Comparison of ENCODE assay signal across 18 cellular contexts in genomic region chr3:127566801-127567200, GRCh38. TPM values are rescaled to one million over a fixed set of nuclear protein-coding genes. Genes with fewer than 3 reads are reported as not detected.
DNase-seq lines count a peak whose midpoint lies in the region; ATAC-seq and TF ChIP-seq lines count a peak whose summit lies in the region.
"Had no signal": no experiment of that assay in that cellular context is flagged by ENCODE, and none has a peak within 500 bp of the region (broad histone marks: within the 10 kb centered on the region; RNA-seq: fewer than 3 reads in every experiment).

No MANE protein-coding gene starts in this region.

- H3K79me2 ChIP-seq in osteoblast (ENCODE audit: insufficient read depth, low read length) = no peaks in the 10 kb centered on the region

- no peaks in the 10 kb centered on the region for H4K20me1 ChIP-seq in osteoblast (ENCODE audit: insufficient read depth, low read length)

- H3K27ac Mint-ChIP-seq in CD4-positive, alpha-beta memory T cell = no peak overlapping the region
- H3K27ac Mint-ChIP-seq in activated naive CD8-positive, alpha-beta T cell treated with anti-CD3 and anti-CD28 coated beads, Interleukin-2, amount 50 U/mL, for 24 hours = no peak overlapping the region
- H3K27ac Mint-ChIP-seq: activated naive CD4-positive, alpha-beta T cell treated with anti-CD3 and anti-CD28 coated beads, Interleukin-2, amount 50 U/mL, for 72 hours; activated T-helper 1 cell treated with anti-CD3 and anti-CD28 coated beads, Interleukin-12 subunit alpha, Interleukin-12 subunit beta, Interleukin-2, Interleukin-4 antibody, amounts not matched to agents 30 ng/mL and 10 ng/mL and 1 ng/mL, durations not matched to agents 14 hours and 24 hours and 36 hours; memory B cell; stimulated activated naive B cell treated with anti-CD40 and anti-IgM and Interleukin-4, amounts not matched to agents 10 μg/mL and 1 μg/mL and 100 μg/mL, for 72 hours had no signal

- peaks cover 11% of the 10 kb centered on the region for H3K36me3 ChIP-seq in osteoblast (ENCODE audit: insufficient read depth, low read length)
- H3K36me3 ChIP-seq in CD4-positive, alpha-beta memory T cell (ENCODE audit: insufficient read depth, low read length) = no peaks in the 10 kb centered on the region

- peaks cover 0 to 4% (median 0%) of the 10 kb centered on the region in 8 donors for H3K9me3 Mint-ChIP-seq in CD4-positive, alpha-beta memory T cell
- no peaks in the 10 kb centered on the region for H3K9me3 Mint-ChIP-seq in activated naive CD8-positive, alpha-beta T cell treated with anti-CD3 and anti-CD28 coated beads, Interleukin-2, amount 50 U/mL, for 24 hours
- H3K9me3 Mint-ChIP-seq: activated T-helper 1 cell treated with anti-CD3 and anti-CD28 coated beads, Interleukin-12 subunit alpha, Interleukin-12 subunit beta, Interleukin-2, Interleukin-4 antibody, amounts not matched to agents 30 ng/mL and 10 ng/mL and 1 ng/mL, durations not matched to agents 14 hours and 24 hours and 36 hours; memory B cell had no signal

- intact Hi-C loops in CD4-positive, alpha-beta memory T cell (cut with micrococcal nuclease) = no loop called here

- peaks cover 0 to 1% of the 10 kb centered on the region in 2 donors for H3K27me3 Mint-ChIP-seq in CD4-positive, alpha-beta memory T cell
- peaks cover 7% of the 10 kb centered on the region for H3K27me3 Mint-ChIP-seq in activated naive CD8-positive, alpha-beta T cell treated with anti-CD3 and anti-CD28 coated beads, Interleukin-2, amount 50 U/mL, for 24 hours

- CTCF ChIA-PET in CD4-positive, alpha-beta memory T cell (lab: Charles Lee; ENCODE audit: partially characterized antibody) = interaction anchor here (1.6 kb wide), 1 partner anchor 9 kb away, joined by 4 read pairs; no protein-coding TSS in a partner anchor

- H3K27ac ChIP-seq in osteoblast (ENCODE audit: low read depth, low read length) = no peak overlapping the region
- H3K27ac ChIP-seq in CD4-positive, alpha-beta memory T cell (ENCODE audit: low read depth, low read length) = no peak overlapping the region
- H3K27ac ChIP-seq: body of pancreas had no signal

- H2AFZ ChIP-seq in osteoblast (ENCODE audit: low read length) = no peak overlapping the region

- peaks cover 20% of the 10 kb centered on the region for H3K27me3 ChIP-seq in osteoblast (ENCODE audit: insufficient read depth, low read length)
- H3K27me3 ChIP-seq in CD4-positive, alpha-beta memory T cell (ENCODE audit: insufficient read depth, low read length) = no peaks in the 10 kb centered on the region
- H3K27me3 ChIP-seq: body of pancreas had no signal

- ATAC-seq in activated naive CD8-positive, alpha-beta T cell treated with anti-CD3 and anti-CD28 coated beads, Interleukin-2, amount 50 U/mL, for 24 hours = no peak
- ATAC-seq: activated naive CD4-positive, alpha-beta T cell treated with anti-CD3 and anti-CD28 coated beads, Interleukin-2, amount 50 U/mL, for 72 hours; body of pancreas; Right ventricle myocardium inferior; stimulated activated naive B cell treated with anti-CD40 and anti-IgM and Interleukin-4, amounts not matched to agents 10 μg/mL and 1 μg/mL and 100 μg/mL, for 72 hours had no signal

- no peak for TF ChIP-seq RAD21 in Ishikawa (IDR thresholded peaks at IDR 0.05; ENCODE audit: low read depth)

- no peak overlapping the region for H3K4me2 ChIP-seq in osteoblast (ENCODE audit: insufficient read depth, low read length)
- H3K4me2 ChIP-seq: smooth muscle cell had no signal

- no peak for TF ChIP-seq CTCF in osteoblast (IDR thresholded peaks at IDR 0.05; ENCODE audit: extremely low read depth, low read depth, low read length)

- no peaks in the 10 kb centered on the region for H3K9me3 ChIP-seq in osteoblast (ENCODE audit: low read depth, low read length)
- no peaks in the 10 kb centered on the region for H3K9me3 ChIP-seq in CD4-positive, alpha-beta memory T cell (ENCODE audit: control insufficient read depth in 1 of 2, low read length in 2 of 2)
- H3K9me3 ChIP-seq: body of pancreas had no signal

- POLR2A ChIA-PET in CD4-positive, alpha-beta memory T cell (lab: Charles Lee; ENCODE audit: partially characterized antibody) = no interaction called here

- no peak; the same call in 1 of the 2 replicates for TF ChIP-seq EP300 in Ishikawa (IDR thresholded peaks at IDR 0.05; ENCODE audit: borderline replicate concordance)

- H3K4me3 Mint-ChIP-seq in CD4-positive, alpha-beta memory T cell = no peak overlapping the region
- no peak overlapping the region for H3K4me3 Mint-ChIP-seq in activated naive CD8-positive, alpha-beta T cell treated with anti-CD3 and anti-CD28 coated beads, Interleukin-2, amount 50 U/mL, for 24 hours
- H3K4me3 Mint-ChIP-seq: activated T-helper 1 cell treated with anti-CD3 and anti-CD28 coated beads, Interleukin-12 subunit alpha, Interleukin-12 subunit beta, Interleukin-2, Interleukin-4 antibody, amounts not matched to agents 30 ng/mL and 10 ng/mL and 1 ng/mL, durations not matched to agents 14 hours and 24 hours and 36 hours; CD8-positive, alpha-beta memory T cell; memory B cell; stimulated activated naive B cell treated with anti-CD40 and anti-IgM and Interleukin-4, amounts not matched to agents 10 μg/mL and 1 μg/mL and 100 μg/mL, for 72 hours had no signal

- no peaks in the 10 kb centered on the region for H3K4me1 ChIP-seq in osteoblast (ENCODE audit: insufficient read depth, low read length)
- H3K4me1 ChIP-seq in CD4-positive, alpha-beta memory T cell (ENCODE audit: insufficient read depth, low read length) = no peaks in the 10 kb centered on the region
- H3K4me1 ChIP-seq: body of pancreas had no signal

- no peak overlapping the region for H3K4me3 ChIP-seq in osteoblast (ENCODE audit: insufficient read depth, low read length)
- H3K4me3 ChIP-seq in CD4-positive, alpha-beta memory T cell (ENCODE audit: low read length in 2 of 2) = no peak overlapping the region
- H3K4me3 ChIP-seq: body of pancreas, smooth muscle cell had no signal

- no peaks in the 10 kb centered on the region for H3K4me1 Mint-ChIP-seq in CD4-positive, alpha-beta memory T cell
- no peaks in the 10 kb centered on the region for H3K4me1 Mint-ChIP-seq in activated naive CD8-positive, alpha-beta T cell treated with anti-CD3 and anti-CD28 coated beads, Interleukin-2, amount 50 U/mL, for 24 hours
- H3K4me1 Mint-ChIP-seq: CD8-positive, alpha-beta memory T cell; memory B cell had no signal

- peak; percentile 86 for DNase-seq in NCI-H2107 treated with DMSO at 0.1 percent for 48 hours (lab: John Stamatoyannopoulos, UW; ENCODE audit: unreplicated experiment)
- DNase-seq in cerebellar cortex (ENCODE audit: low spot score) = peak; percentile 20
- peak; percentile 17 for DNase-seq in osteoblast (ENCODE audit: insufficient read length, low spot score, missing footprints)
- DNase-seq in CD4-positive, alpha-beta memory T cell = no peak
- DNase-seq in activated naive CD8-positive, alpha-beta T cell treated with anti-CD3 and anti-CD28 coated beads, Interleukin-2, amount 50 U/mL, for 24 hours = no peak
- DNase-seq in CD1c-positive myeloid dendritic cell (ENCODE audit: extremely low spot score) = no peak
- DNase-seq: activated CD4-positive, alpha-beta T cell treated with anti-CD3 and anti-CD28 coated beads for 4 hours; body of pancreas; CD8-positive, alpha-beta memory T cell; KBM-7; stimulated activated CD4-positive, alpha-beta T cell treated with anti-CD3 and anti-CD28 coated beads, Interleukin-2, amount 100 ng/mL, for 48 hours; stimulated activated naive B cell treated with anti-CD40 and anti-IgM and Interleukin-4, amounts not matched to agents 10 μg/mL and 1 μg/mL and 100 μg/mL, for 72 hours had no signal

- H3K36me3 Mint-ChIP-seq in CD4-positive, alpha-beta memory T cell = peaks cover 8 to 14% of the 10 kb centered on the region in 2 donors
- H3K36me3 Mint-ChIP-seq in activated naive CD8-positive, alpha-beta T cell treated with anti-CD3 and anti-CD28 coated beads, Interleukin-2, amount 50 U/mL, for 24 hours (ENCODE audit: low read depth) = no peaks in the 10 kb centered on the region
- H3K36me3 Mint-ChIP-seq: activated naive CD4-positive, alpha-beta T cell treated with anti-CD3 and anti-CD28 coated beads, Interleukin-2, amount 50 U/mL, for 72 hours had no signal

TF ChIP-seq in Ishikawa, 13 proteins besides CTCF, POLR2A, EP300 and RAD21:
- peak; percentile 38; the same call in 1 of the 2 replicates for TF ChIP-seq MAX (IDR thresholded peaks at IDR 0.05)
- no peak for TF ChIP-seq EGR1 (IDR thresholded peaks at IDR 0.05)
- no peak for TF ChIP-seq CREB1 (IDR thresholded peaks at IDR 0.05; ENCODE audit: low read depth)
- peak; percentile 96 for TF ChIP-seq TCF12 (IDR thresholded peaks at IDR 0.05; ENCODE audit: low read depth)
- no peak for TF ChIP-seq USF1 (IDR thresholded peaks at IDR 0.05)
- TF ChIP-seq NFIC (IDR thresholded peaks at IDR 0.05) = peak; percentile 99
- peak; percentile 46; the same call in 1 of the 2 replicates for TF ChIP-seq FOXM1 (IDR thresholded peaks at IDR 0.05; ENCODE audit: borderline replicate concordance, low read depth)
- peak; percentile 91 for TF ChIP-seq TEAD4 (IDR thresholded peaks at IDR 0.05)

RNA-seq across cellular contexts. Expression of gene TPRA1, which starts 23.7 kb away (rescaled TPM):
- total RNA-seq in osteoblast = 29.5 and 30.4 TPM in 2 replicates
- 10 to 100 TPM; 28.3 to 29.7 TPM for total RNA-seq in CD4-positive, alpha-beta memory T cell
- polyA plus RNA-seq in CD4-positive, alpha-beta memory T cell = 10 to 100 TPM; 33.1 to 40.1 TPM

RNA-seq across cellular contexts. Expression of gene MCM2, which starts 31.4 kb away (rescaled TPM):
- total RNA-seq in osteoblast = 14.5 and 15.3 TPM in 2 replicates
- total RNA-seq in CD4-positive, alpha-beta memory T cell = 10 to 100 TPM in 1 of 2 experiments, 1 to 10 TPM in 1; 7.7 to 12.8 TPM
- 1 to 10 TPM; 6.9 to 7.7 TPM for polyA plus RNA-seq in CD4-positive, alpha-beta memory T cell

Comparison
In these comparisons a context has a peak if more than half of its experiments do, and no peak if none do; other contexts are left out.
1. DNase-seq: peak in NCI-H2107 treated with DMSO at 0.1 percent for 48 hours (single experiment), cerebellar cortex (single experiment) and osteoblast (single experiment); none in CD4-positive, alpha-beta memory T cell (0 of 5), activated naive CD8-positive, alpha-beta T cell treated with anti-CD3 and anti-CD28 coated beads, Interleukin-2, amount 50 U/mL, for 24 hours (single experiment) and CD1c-positive myeloid dendritic cell (single experiment).